In the genomic region with DNA sequence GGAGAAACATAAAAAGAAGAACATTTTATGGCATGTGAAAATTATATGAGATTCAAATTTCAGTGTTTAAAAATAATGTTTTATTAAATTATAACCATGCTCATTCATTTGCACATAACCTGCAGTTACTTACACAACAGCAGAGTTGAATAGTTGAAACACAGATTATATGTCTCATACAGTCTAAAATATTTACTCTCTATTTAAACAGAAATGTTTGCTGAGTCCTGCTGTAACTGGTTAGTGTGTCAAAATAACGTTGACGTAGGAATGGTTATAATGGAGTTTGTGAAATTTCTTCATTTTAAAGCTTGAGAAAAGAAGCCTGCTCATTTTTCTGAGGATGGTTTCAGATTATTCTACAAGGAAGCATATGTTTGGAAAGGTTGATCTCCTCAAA, we compare ENCODE assay signal across 22 cellular contexts.
"Had no signal": no experiment of that assay in that cellular context is flagged by ENCODE, and none has a peak within 500 bp of the region (broad histone marks: within the 10 kb centered on the region; RNA-seq: fewer than 3 reads in every experiment).

No MANE protein-coding gene starts in this region.

- H3K4me1 ChIP-seq: SJSA1 had no signal

- DNase-seq: KBM-7, MV-4-11, NCI-H1048, NCI-H1105, NCI-H1436 treated with DMSO at 0.1 percent for 48 hours, NCI-H1694, NCI-H187 treated with DMSO at 0.1 percent for 48 hours, NCI-H2029 treated with DMSO at 0.1 percent for 48 hours, NCI-H2107, NCI-H2227 treated with DMSO at 0.1 percent for 48 hours, NCI-H446, NCI-H510A, NCI-H524 treated with DMSO at 0.1 percent for 48 hours, NCI-H82, SHP77, SW 1271, T-cell had no signal

- H3K9me3 ChIP-seq: SJSA1 had no signal

- H3K4me3 ChIP-seq: SJSA1, SK-N-MC had no signal

- H3K27me3 ChIP-seq: SJSA1 had no signal

- H3K36me3 ChIP-seq: SJSA1 had no signal

- H3K27ac ChIP-seq: HL-60, RWPE1, SJSA1, SK-N-MC had no signal

- ATAC-seq: Panc1, T-cell had no signal
